In the genomic region with DNA sequence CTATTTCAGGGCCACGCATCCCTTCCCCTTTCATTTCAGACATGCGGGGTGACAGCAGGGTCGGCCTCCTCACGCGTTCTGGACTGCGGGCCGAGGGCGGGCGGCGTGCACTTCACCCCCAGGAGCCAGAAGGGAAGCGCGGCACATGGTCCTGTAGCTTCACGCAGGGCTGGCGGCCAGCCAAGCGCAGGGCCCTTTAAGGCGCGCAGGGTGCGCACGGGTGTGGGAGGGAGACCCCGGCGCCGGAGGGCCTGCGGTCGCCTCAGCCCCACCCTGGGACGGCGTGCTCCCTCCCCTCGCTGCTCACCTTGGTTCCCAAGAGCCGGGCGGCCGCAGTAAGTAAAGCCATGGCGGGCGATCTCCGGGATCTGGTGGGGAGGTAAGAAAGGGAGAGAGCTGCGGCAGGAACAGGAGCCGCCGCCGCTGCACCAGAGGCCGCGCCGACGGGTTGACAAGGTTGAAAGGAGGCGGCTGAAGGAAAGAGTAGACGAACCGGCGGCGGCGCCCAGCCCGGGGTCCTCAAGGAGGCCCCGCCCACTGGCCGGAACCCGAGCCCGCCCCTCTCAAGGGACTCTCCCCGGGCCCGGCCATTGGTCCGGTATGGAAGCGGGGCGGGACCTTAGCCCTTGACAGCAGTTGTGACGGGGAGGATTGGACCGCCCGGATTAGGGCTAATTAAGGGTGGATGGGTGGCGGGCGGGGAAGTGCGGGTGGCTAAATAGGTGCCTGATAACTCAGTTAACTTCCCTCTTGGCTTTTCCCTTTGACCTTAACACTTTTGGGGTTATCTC, we compare ENCODE assay signal across 8 cellular contexts. TPM values are rescaled to one million over a fixed set of nuclear protein-coding genes. Genes with fewer than 3 reads are reported as not detected.
DNase-seq lines count a peak whose midpoint lies in the region; ATAC-seq and TF ChIP-seq lines count a peak whose summit lies in the region.

Gene CS, minus strand, starts transcription at position 478 of the 791 bp plus-strand sequence. Its CDS starts 129 bp downstream, at position 349.

- TF ChIP-seq CTCF in Panc1 (IDR thresholded peaks at IDR 0.05): no peak

- DNase-seq in DMS53 (lab: John Stamatoyannopoulos, UW): peak; percentile 99
- DNase-seq in KG1 (lab: John Stamatoyannopoulos, UW): peak; percentile 78
- DNase-seq in Panc1 (ENCODE audit: low read depth, low spot score): peak; percentile 80
- DNase-seq in activated T-cell treated with anti-CD3 and anti-CD28 coated beads, Interleukin-2, amount 50 U/mL, for 4 hours: peak; percentile 98
- peak; percentile 97 for DNase-seq in stimulated activated CD8-positive, alpha-beta memory T cell treated with anti-CD3 and anti-CD28 coated beads, Interleukin-7, amount 100 ng/mL, for 24 hours (ENCODE audit: low read depth)

- POLR2A ChIA-PET in Panc1 (lab: Charles Lee): interaction anchor here (0.5 to 0.6 kb wide), 3 partner anchors 7 to 33 kb away, joined by 3 to 7 read pairs (median 5); partner anchors contain the start of gene PAN2

- peak within 1 kb of the TSS; percentile 84 for H3K9ac ChIP-seq in muscle layer of colon (ENCODE audit: low read length)

- BruUV-seq in Panc1 (replicated peaks; lab: Mats Ljungman, UMichigan): no TSS peak

- intact Hi-C loops in Panc1 (cut with micrococcal nuclease; ENCODE audit: unreplicated experiment): no loop called here

- H3K36me3 ChIP-seq in Panc1 (ENCODE audit: control insufficient read depth, insufficient read depth, low read length): peaks cover 6% of the 10 kb centered on the region
- H3K36me3 ChIP-seq in esophagus (ENCODE audit: control insufficient read depth in 2 of 2, insufficient read depth in 2 of 2, low read length in 1 of 2): peaks cover 0 to 2% of the 10 kb centered on the region in 2 donors
- no peaks in the 10 kb centered on the region for H3K36me3 ChIP-seq in muscle layer of colon (ENCODE audit: insufficient read depth, low read length)

- CTCF ChIA-PET in Panc1 (lab: Charles Lee): no interaction called here

- H3K27ac ChIP-seq in Panc1 (ENCODE audit: low read length) (peak within 1 kb of the TSS; percentile 98), esophagus (ENCODE audit: low read depth in 2 of 2, low read length in 1 of 2) (peak within 1 kb of the TSS; percentile 94 to 95), muscle layer of colon (ENCODE audit: low read depth, low read length) (peak within 1 kb of the TSS; percentile 96)

- peaks cover 50% of the 10 kb centered on the region for H3K4me1 Mint-ChIP-seq in activated T-cell treated with anti-CD3 and anti-CD28 coated beads, Interleukin-2, amount 50 U/mL, for 4 hours (ENCODE audit: low read depth)

- no peaks in the 10 kb centered on the region for H3K27me3 ChIP-seq in Panc1 (ENCODE audit: control insufficient read depth, insufficient read depth, low read length)
- no peaks in the 10 kb centered on the region for H3K27me3 ChIP-seq in esophagus (ENCODE audit: control insufficient read depth in 1 of 2, insufficient read depth in 2 of 2, low read length in 2 of 2)
- H3K27me3 ChIP-seq in muscle layer of colon (ENCODE audit: control insufficient read depth in 1 of 2, insufficient read depth in 2 of 2, low read length in 2 of 2): no peaks in the 10 kb centered on the region

- 0 to 1% methylated on average over 61 to 63 of the region's 63 CpGs for WGBS in esophagus, 2 donors

- H3K4me3 ChIP-seq in Panc1 (ENCODE audit: low read depth in 2 of 2, low read length in 2 of 2) (peak within 1 kb of the TSS; percentile 64 to 92), esophagus (ENCODE audit: low read depth in 1 of 2, low read length in 2 of 2) (peak within 1 kb of the TSS; percentile 79 to 82), muscle layer of colon (ENCODE audit: low read depth in 1 of 2, low read length in 2 of 2) (peak within 1 kb of the TSS; percentile 82 to 90)

- peaks cover 7% of the 10 kb centered on the region for H3K4me1 ChIP-seq in Panc1 (ENCODE audit: control insufficient read depth, insufficient read depth, low read length)
- H3K4me1 ChIP-seq in esophagus (ENCODE audit: control insufficient read depth in 2 of 2, insufficient read depth in 2 of 2, low read length in 1 of 2): peaks cover 4% of the 10 kb centered on the region in 2 donors
- peaks cover 52% of the 10 kb centered on the region for H3K4me1 ChIP-seq in muscle layer of colon (ENCODE audit: insufficient read depth, low read length)

- no peaks in the 10 kb centered on the region for H3K9me3 ChIP-seq in Panc1 (ENCODE audit: control insufficient read depth, insufficient read depth, low read depth, low read length)
- H3K9me3 ChIP-seq in esophagus (ENCODE audit: control insufficient read depth in 2 of 2, insufficient read depth in 1 of 2, low read depth in 1 of 2, low read length in 1 of 2): no peaks in the 10 kb centered on the region
- H3K9me3 ChIP-seq in muscle layer of colon (ENCODE audit: low read length): no peaks in the 10 kb centered on the region

- peak; percentile 89 for ATAC-seq in GM21723 (IDR thresholded peaks at IDR 0.05; ENCODE audit: unreplicated experiment)
- peak; percentile 99 for ATAC-seq in Panc1
- ATAC-seq in activated T-cell treated with anti-CD3 and anti-CD28 coated beads, Interleukin-2, amount 50 U/mL, for 4 hours: peak; percentile 95

- H3K4me3 Mint-ChIP-seq in activated T-cell treated with anti-CD3 and anti-CD28 coated beads, Interleukin-2, amount 50 U/mL, for 4 hours: peak within 1 kb of the TSS; percentile 94

- in situ Hi-C loops in Panc1 (cut with HindIII; ENCODE audit: low pct_unique_long_range_greater_than_20kb, low sequenced_read_pairs): no loop called here

- no peaks in the 10 kb centered on the region for H3K27me3 Mint-ChIP-seq in activated T-cell treated with anti-CD3 and anti-CD28 coated beads, Interleukin-2, amount 50 U/mL, for 4 hours (ENCODE audit: low read depth)

- no peaks in the 10 kb centered on the region for H3K9me3 Mint-ChIP-seq in activated T-cell treated with anti-CD3 and anti-CD28 coated beads, Interleukin-2, amount 50 U/mL, for 4 hours

- H3K36me3 Mint-ChIP-seq in activated T-cell treated with anti-CD3 and anti-CD28 coated beads, Interleukin-2, amount 50 U/mL, for 4 hours (ENCODE audit: insufficient read depth): peaks cover 7% of the 10 kb centered on the region

RNA-seq across cellular contexts. Expression of gene CS, which starts in this region (rescaled TPM):
- total RNA-seq in Panc1 (2021; ENCODE audit: unreplicated experiment): 240 TPM
- polyA plus RNA-seq in Panc1 (2012; ENCODE audit: insufficient read length): 199 TPM
- 100 to 1,000 TPM; 344 to 373 (median 354) TPM for total RNA-seq in activated T-cell treated with anti-CD3 and anti-CD28 coated beads, Interleukin-2, amount 50 U/mL, for 4 hours
- polyA plus RNA-seq in esophagus: 10 to 100 TPM; 53.7 to 98.0 TPM

Comparison
In these comparisons a context has a peak if more than half of its experiments do, and no peak if none do; other contexts are left out.
1. Peak in every context shown above with its lines: DNase-seq, ATAC-seq, H3K4me3 ChIP-seq and H3K27ac ChIP-seq.